Comparison of ENCODE assay signal across 15 cellular contexts in the genomic region with DNA sequence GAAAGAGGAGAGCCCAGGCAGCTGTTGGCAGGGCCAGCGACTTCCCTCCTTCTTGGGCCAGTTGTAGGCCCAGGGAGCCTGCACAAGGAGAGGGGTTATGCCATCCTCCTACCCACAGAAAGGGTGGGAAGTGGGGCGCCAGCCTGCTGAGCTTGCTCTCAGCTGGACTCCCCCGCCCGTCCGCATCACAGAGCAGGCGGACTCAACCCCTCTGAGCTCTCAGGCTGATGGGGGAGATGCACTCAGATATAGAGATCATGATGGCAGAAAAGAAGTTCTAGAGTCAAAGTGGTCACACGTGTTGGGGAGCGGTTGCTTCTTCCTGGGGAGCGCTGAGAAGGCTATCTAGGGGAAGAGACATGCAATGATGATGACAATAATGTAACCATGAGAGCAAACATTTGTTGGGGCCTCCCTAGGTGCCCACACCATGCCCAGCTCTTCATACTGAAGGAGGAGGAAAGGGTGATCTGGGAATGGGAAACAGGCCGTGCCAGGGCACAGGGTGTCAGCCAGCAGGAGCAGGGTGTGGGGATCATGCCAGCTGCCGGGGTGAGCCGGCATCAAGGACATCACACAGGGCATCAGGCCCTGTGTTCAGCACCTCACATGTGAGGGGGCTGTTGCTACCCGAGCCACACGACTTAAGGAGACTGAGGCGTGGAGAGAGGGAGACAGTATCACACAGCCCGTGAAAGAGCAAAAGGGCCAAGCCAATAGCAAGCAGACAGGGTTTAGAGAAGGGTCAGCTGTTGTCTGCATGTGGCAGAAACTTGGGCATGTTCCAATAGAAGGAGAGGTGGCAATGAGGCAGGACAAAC. TPM values are rescaled to one million over a fixed set of nuclear protein-coding genes. Genes with fewer than 3 reads are reported as not detected.
A peak's percentile ranks its signal among the peaks of the same experiment; 100 is the strongest.
DNase-seq lines count a peak whose midpoint lies in the region; ATAC-seq and TF ChIP-seq lines count a peak whose summit lies in the region.
"Had no signal": no experiment of that assay in that cellular context is flagged by ENCODE, and none has a peak within 500 bp of the region (broad histone marks: within the 10 kb centered on the region; RNA-seq: fewer than 3 reads in every experiment).

No MANE protein-coding gene starts in this region.

- intact Hi-C loops in activated naive CD4-positive, alpha-beta T cell treated with anti-CD3 and anti-CD28 coated beads for 36 hours (cut with micrococcal nuclease): loop anchor here (10.0 kb wide), 1 partner anchor 882 kb away; no protein-coding TSS in a partner anchor
- intact Hi-C loops in right cardiac atrium (cut with DNase I): loop anchor here in 1 of 4 donors (10.0 kb wide), 1 partner anchor 52 kb away; the partner anchor contains the start of gene OSBP2

- in situ Hi-C loops in GM13976 (cut with MboI; ENCODE audit: low sequenced_read_pairs, unreplicated experiment): loop anchor here (25.0 kb wide), 1 partner anchor 269 kb away; no protein-coding TSS in a partner anchor

- no peaks in the 10 kb centered on the region for H3K9me3 ChIP-seq in right cardiac atrium (ENCODE audit: control insufficient read depth, low read length)
- H3K9me3 ChIP-seq: stomach had no signal

- H3K27ac ChIP-seq in right cardiac atrium (ENCODE audit: low read length) (no peak overlapping the region), substantia nigra (ENCODE audit: low read depth, low read length, poor library complexity, severe bottlenecking) (peak overlapping the region; percentile 82)
- H3K27ac ChIP-seq: neural progenitor cell, stomach had no signal

- peaks cover 27% of the 10 kb centered on the region for H3K4me1 Mint-ChIP-seq in activated naive CD4-positive, alpha-beta T cell treated with anti-CD3 and anti-CD28 coated beads for 36 hours (ENCODE audit: low read depth)
- peaks cover 18% of the 10 kb centered on the region for H3K4me1 Mint-ChIP-seq in activated naive CD8-positive, alpha-beta T cell treated with anti-CD3 and anti-CD28 coated beads for 36 hours

- no peak overlapping the region for H3K4me3 Mint-ChIP-seq in activated naive CD4-positive, alpha-beta T cell treated with anti-CD3 and anti-CD28 coated beads for 36 hours
- no peak overlapping the region for H3K4me3 Mint-ChIP-seq in activated naive CD8-positive, alpha-beta T cell treated with anti-CD3 and anti-CD28 coated beads for 36 hours
- H3K4me3 Mint-ChIP-seq: neural progenitor cell had no signal

- no peak overlapping the region for H3K4me3 ChIP-seq in right cardiac atrium (ENCODE audit: low read length)
- H3K4me3 ChIP-seq: lung, neural progenitor cell, skin epidermis, stomach had no signal

- H3K36me3 Mint-ChIP-seq in activated naive CD4-positive, alpha-beta T cell treated with anti-CD3 and anti-CD28 coated beads for 36 hours (ENCODE audit: low read depth): peaks cover 5% of the 10 kb centered on the region
- peaks cover 18% of the 10 kb centered on the region for H3K36me3 Mint-ChIP-seq in activated naive CD8-positive, alpha-beta T cell treated with anti-CD3 and anti-CD28 coated beads for 36 hours

- no peak for DNase-seq in activated naive CD4-positive, alpha-beta T cell treated with anti-CD3 and anti-CD28 coated beads for 36 hours
- DNase-seq in activated naive CD4-positive, alpha-beta T cell treated with Interleukin-2 at 50 U/mL for 16 hours: no peak
- no peak for DNase-seq in activated naive CD8-positive, alpha-beta T cell treated with anti-CD3 and anti-CD28 coated beads for 36 hours
- DNase-seq in right cardiac atrium: peak in 2 of 3 donors; percentile 38 to 69
- peak in 16 of 49 donors; percentile 10 to 64 (median 24) for DNase-seq in substantia nigra (lab: John Stamatoyannopoulos, UW)
- no peak for DNase-seq in cortex of kidney (lab: John Stamatoyannopoulos, UW)
- DNase-seq in GM13976 (ENCODE audit: low spot score): no peak
- no peak for DNase-seq in NCI-H2171 treated with DMSO at 0.1 percent for 48 hours (lab: John Stamatoyannopoulos, UW)
- DNase-seq: KG1, NCI-H1105 treated with DMSO at 0.1 percent for 48 hours, SIG-M5, stomach had no signal

- H3K27me3 Mint-ChIP-seq in activated naive CD4-positive, alpha-beta T cell treated with anti-CD3 and anti-CD28 coated beads for 36 hours (ENCODE audit: low read depth): no peaks in the 10 kb centered on the region
- H3K27me3 Mint-ChIP-seq in activated naive CD8-positive, alpha-beta T cell treated with anti-CD3 and anti-CD28 coated beads for 36 hours: no peaks in the 10 kb centered on the region

- H3K27ac Mint-ChIP-seq in activated naive CD4-positive, alpha-beta T cell treated with anti-CD3 and anti-CD28 coated beads for 36 hours: peak overlapping the region; percentile 64
- peak overlapping the region; percentile 83 for H3K27ac Mint-ChIP-seq in activated naive CD8-positive, alpha-beta T cell treated with anti-CD3 and anti-CD28 coated beads for 36 hours
- H3K27ac Mint-ChIP-seq: neural progenitor cell had no signal

- CTCF ChIA-PET in activated naive CD4-positive, alpha-beta T cell treated with anti-CD3 and anti-CD28 coated beads for 36 hours (lab: Charles Lee): interaction anchor here (1.8 to 3.0 kb wide), 3 partner anchors 8 to 112 kb away, joined by 4 to 18 read pairs (median 8); partner anchors contain the start of gene SLC35E4

- WGBS in right cardiac atrium: 75% methylated on average over 16 of the region's 16 CpGs

- peak; percentile 50 to 55 for ATAC-seq in right cardiac atrium

- H3K9me3 Mint-ChIP-seq in activated naive CD4-positive, alpha-beta T cell treated with anti-CD3 and anti-CD28 coated beads for 36 hours: no peaks in the 10 kb centered on the region
- H3K9me3 Mint-ChIP-seq in activated naive CD8-positive, alpha-beta T cell treated with anti-CD3 and anti-CD28 coated beads for 36 hours: peaks cover 4% of the 10 kb centered on the region

- H3K4me1 ChIP-seq in right cardiac atrium (ENCODE audit: control insufficient read depth, insufficient read depth, low read length): peaks cover 11% of the 10 kb centered on the region
- H3K4me1 ChIP-seq: neural progenitor cell had no signal

- no peaks in the 10 kb centered on the region for H3K27me3 ChIP-seq in right cardiac atrium (ENCODE audit: control insufficient read depth, insufficient read depth)
- H3K27me3 ChIP-seq: neural progenitor cell, stomach had no signal

- TF ChIP-seq CTCF in GM13976 (IDR thresholded peaks at IDR 0.05; ENCODE audit: borderline replicate concordance, control extremely low read depth, extremely low read depth, insufficient read depth, missing control alignments): no peak

RNA-seq across cellular contexts. Expression of gene SLC35E4, which starts 7.7 kb away (rescaled TPM):
- total RNA-seq in activated naive CD4-positive, alpha-beta T cell treated with anti-CD3 and anti-CD28 coated beads for 36 hours: 1 to 10 TPM; 2.2 TPM
- 1 to 10 TPM; 3.2 to 3.6 TPM for total RNA-seq in activated naive CD8-positive, alpha-beta T cell treated with anti-CD3 and anti-CD28 coated beads for 36 hours
- 1 to 10 TPM; 2.5 to 4.0 (median 2.9) TPM for total RNA-seq in right cardiac atrium
- 2.9 TPM for polyA plus RNA-seq in right cardiac atrium

RNA-seq across cellular contexts. Expression of gene DUSP18, which starts 24.4 kb away (rescaled TPM):
- total RNA-seq in activated naive CD4-positive, alpha-beta T cell treated with anti-CD3 and anti-CD28 coated beads for 36 hours: 1 to 10 TPM; 4.7 to 5.6 TPM
- 1 to 10 TPM; 4.8 to 5.6 TPM for total RNA-seq in activated naive CD8-positive, alpha-beta T cell treated with anti-CD3 and anti-CD28 coated beads for 36 hours
- total RNA-seq in right cardiac atrium: 1 to 10 TPM; 2.5 to 4.4 (median 3.5) TPM
- polyA plus RNA-seq in right cardiac atrium: 2.1 TPM

RNA-seq across cellular contexts. Expression of gene TCN2, which starts 36.3 kb away (rescaled TPM):
- under 1 TPM; 0.19 to 0.22 TPM for total RNA-seq in activated naive CD4-positive, alpha-beta T cell treated with anti-CD3 and anti-CD28 coated beads for 36 hours
- under 1 TPM; 0.48 to 0.64 TPM for total RNA-seq in activated naive CD8-positive, alpha-beta T cell treated with anti-CD3 and anti-CD28 coated beads for 36 hours
- 10 to 100 TPM; 10.9 to 33.4 (median 25.5) TPM for total RNA-seq in right cardiac atrium
- 14.3 TPM for polyA plus RNA-seq in right cardiac atrium

RNA-seq across cellular contexts. Expression of gene OSBP2, which starts 51.4 kb away (rescaled TPM):
- total RNA-seq in activated naive CD4-positive, alpha-beta T cell treated with anti-CD3 and anti-CD28 coated beads for 36 hours: under 1 TPM; 0.81 to 0.89 TPM
- total RNA-seq in activated naive CD8-positive, alpha-beta T cell treated with anti-CD3 and anti-CD28 coated beads for 36 hours: under 1 TPM; 0.45 to 0.84 TPM
- 10 to 100 TPM in 2 of 4 donors, 1 to 10 TPM in 2; 4.1 to 12.3 (median 8.6) TPM for total RNA-seq in right cardiac atrium
- 7.8 TPM for polyA plus RNA-seq in right cardiac atrium

RNA-seq across cellular contexts. Expression of gene PES1, which starts 51.6 kb away (rescaled TPM):
- total RNA-seq in activated naive CD4-positive, alpha-beta T cell treated with anti-CD3 and anti-CD28 coated beads for 36 hours: 10 to 100 TPM; 92.8 to 96.7 TPM
- total RNA-seq in activated naive CD8-positive, alpha-beta T cell treated with anti-CD3 and anti-CD28 coated beads for 36 hours: 100 to 1,000 TPM; 196 to 199 TPM
- total RNA-seq in right cardiac atrium: 10 to 100 TPM; 23.7 to 31.9 (median 23.8) TPM
- 20.1 TPM for polyA plus RNA-seq in right cardiac atrium

Comparison
In these comparisons a context has a peak if more than half of its experiments do, and no peak if none do; other contexts are left out.
1. DNase-seq: peak in right cardiac atrium (2 of 3); none in activated naive CD4-positive, alpha-beta T cell treated with anti-CD3 and anti-CD28 coated beads for 36 hours (single experiment), activated naive CD4-positive, alpha-beta T cell treated with Interleukin-2 at 50 U/mL for 16 hours (single experiment), activated naive CD8-positive, alpha-beta T cell treated with anti-CD3 and anti-CD28 coated beads for 36 hours (single experiment), cortex of kidney (single experiment), GM13976 (single experiment) and NCI-H2171 treated with DMSO at 0.1 percent for 48 hours (single experiment).
2. RNA of gene TCN2, which starts 36.3 kb away (total RNA-seq): 10.9 to 33.4 TPM in right cardiac atrium; 0.48 to 0.64 TPM in activated naive CD8-positive, alpha-beta T cell treated with anti-CD3 and anti-CD28 coated beads for 36 hours and 0.19 to 0.22 TPM in activated naive CD4-positive, alpha-beta T cell treated with anti-CD3 and anti-CD28 coated beads for 36 hours; every median in the first group is over 4 times any median in the second.